In the genomic region with DNA sequence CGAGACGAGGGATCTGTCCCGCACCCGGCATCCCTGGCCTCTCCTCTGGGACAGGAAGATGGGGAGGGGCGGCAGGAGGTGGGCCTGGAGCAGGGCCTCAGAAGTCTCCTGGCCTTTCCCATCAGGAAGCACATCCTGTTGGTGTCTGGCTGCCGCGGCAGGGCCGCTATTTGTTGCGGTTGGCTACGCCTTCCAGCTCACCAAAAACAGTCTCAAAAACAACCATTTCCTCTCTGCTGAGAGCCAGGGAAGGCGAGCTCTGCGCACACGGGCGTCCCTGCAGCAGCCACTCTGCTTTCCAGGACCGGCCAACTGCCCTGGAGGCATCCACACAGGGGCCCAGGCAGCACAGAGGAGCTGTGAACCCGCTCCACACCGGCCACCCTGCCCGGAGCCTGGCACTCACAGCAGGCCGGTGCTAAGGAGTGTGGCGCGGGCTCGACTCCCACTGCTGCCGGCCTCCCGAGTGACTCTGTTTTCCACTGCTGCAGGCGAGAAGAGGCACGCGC, we compare ENCODE assay signal across 8 cellular contexts. TPM values are rescaled to one million over a fixed set of nuclear protein-coding genes. Genes with fewer than 3 reads are reported as not detected.
A peak's percentile ranks its signal among the peaks of the same experiment; 100 is the strongest.
DNase-seq lines count a peak whose midpoint lies in the region; ATAC-seq and TF ChIP-seq lines count a peak whose summit lies in the region.

TMEM204 (plus strand) TSS at position 224 of the 509 bp plus-strand sequence. CDS start 610 bp downstream, outside the sequence.

- H3K56ac ChIP-seq in H9 (ENCODE audit: insufficient read length, low read depth, low read length): no peak within 1 kb of the TSS

- peaks cover 100% of the 10 kb centered on the region for H4K20me1 ChIP-seq in BLaER1
- no peaks in the 10 kb centered on the region for H4K20me1 ChIP-seq in H9 (ENCODE audit: control insufficient read depth, insufficient read depth, insufficient read length)

- peak within 1 kb of the TSS; percentile 79 to 80 for H3K27ac Mint-ChIP-seq in natural killer cell treated with Interleukin-12 subunit alpha and Interleukin-12 subunit beta and Interleukin-15 and Interleukin-18, amount 100 ng/mL, for 72 hours
- no peak within 1 kb of the TSS; a peak in 1 of 7 replicates for H3K27ac Mint-ChIP-seq in H9

- ATAC-seq in natural killer cell treated with Interleukin-12 subunit alpha and Interleukin-12 subunit beta and Interleukin-15 and Interleukin-18, amount 100 ng/mL, for 72 hours: peak; percentile 56 to 62
- ATAC-seq in HG03378 (IDR thresholded peaks at IDR 0.05; ENCODE audit: unreplicated experiment) (no peak), HG03097 (IDR thresholded peaks at IDR 0.05; ENCODE audit: low FRiP score, unreplicated experiment) (no peak), GM19324 (IDR thresholded peaks at IDR 0.05; ENCODE audit: low FRiP score, unreplicated experiment) (no peak)

- no peak within 1 kb of the TSS for H4K8ac ChIP-seq in H9 (replicated peaks; ENCODE audit: insufficient read length, low read depth, low read length)

- H3K36me3 Mint-ChIP-seq in natural killer cell treated with Interleukin-12 subunit alpha and Interleukin-12 subunit beta and Interleukin-15 and Interleukin-18, amount 100 ng/mL, for 72 hours: no peaks in the 10 kb centered on the region
- no peaks in the 10 kb centered on the region; a peak in 1 of 7 replicates for H3K36me3 Mint-ChIP-seq in H9 (ENCODE audit: insufficient read depth in 1 of 3, low read depth in 3 of 3)

- peak within 1 kb of the TSS; percentile 92 for H3K4me2 ChIP-seq in BLaER1
- no peak within 1 kb of the TSS for H3K4me2 ChIP-seq in H9 (ENCODE audit: insufficient read depth, insufficient read length, low read length)

- no peak within 1 kb of the TSS for H2BK20ac ChIP-seq in H9 (ENCODE audit: low read depth, low read length, poor library complexity, severe bottlenecking)

- no peak within 1 kb of the TSS for H2AFZ ChIP-seq in H9 (ENCODE audit: low read length)

- no peak for TF ChIP-seq CTCF in WI38 (IDR thresholded peaks at IDR 0.05; ENCODE audit: low read depth, low read length)
- TF ChIP-seq CTCF in H9 (conservative IDR thresholded peaks at IDR 0.05): no peak

- peak within 1 kb of the TSS; percentile 96 for H3K4me3 Mint-ChIP-seq in natural killer cell treated with Interleukin-12 subunit alpha and Interleukin-12 subunit beta and Interleukin-15 and Interleukin-18, amount 100 ng/mL, for 72 hours
- no peak within 1 kb of the TSS for H3K4me3 Mint-ChIP-seq in H9

- no peak within 1 kb of the TSS for H3T11ph ChIP-seq in H9 (ENCODE audit: low read length)

- no peak within 1 kb of the TSS for H2BK5ac ChIP-seq in H9 (ENCODE audit: insufficient read length, low read length)

- H3K36me3 ChIP-seq in BLaER1: no peaks in the 10 kb centered on the region; the same call in 1 of the 2 replicates

- no peak within 1 kb of the TSS for H2BK120ac ChIP-seq in H9 (ENCODE audit: low read depth, low read length, poor library complexity, severe bottlenecking)

- H3K9ac ChIP-seq in BLaER1 (peak within 1 kb of the TSS; percentile 8; the same call in 1 of the 2 replicates), H9 (ENCODE audit: extremely low read depth, insufficient read length, low read length) (no peak within 1 kb of the TSS)

- H3K14ac ChIP-seq in H9 (ENCODE audit: insufficient read depth, low read length): no peak within 1 kb of the TSS; the same call in 1 of the 2 replicates

- H3K23me2 ChIP-seq in H9 (ENCODE audit: insufficient read length, low read depth, low read length, poor library complexity, severe bottlenecking): no peaks in the 10 kb centered on the region

- no CpG with 5 or more reads among the region's 27 CpGs for WGBS in H9 (ENCODE audit: extremely low coverage, insufficient read length, low lambda C conversion rate)

- no peaks in the 10 kb centered on the region for H3K79me1 ChIP-seq in H9 (ENCODE audit: insufficient read depth, low read depth, low read length, poor library complexity, severe bottlenecking)

- H3K9me3 Mint-ChIP-seq in natural killer cell treated with Interleukin-12 subunit alpha and Interleukin-12 subunit beta and Interleukin-15 and Interleukin-18, amount 100 ng/mL, for 72 hours: no peaks in the 10 kb centered on the region
- no peaks in the 10 kb centered on the region for H3K9me3 Mint-ChIP-seq in H9

- DNase-seq in epidermal melanocyte (ENCODE audit: insufficient read length, low spot score) (peak; percentile 63), H9 (no peak)
- DNase-seq in natural killer cell treated with Interleukin-12 subunit alpha and Interleukin-12 subunit beta and Interleukin-15 and Interleukin-18, amount 100 ng/mL, for 72 hours (ENCODE audit: low spot score): no peak

- H2AK5ac ChIP-seq in H9 (ENCODE audit: insufficient read length, low read length): no peak within 1 kb of the TSS

- H4K5ac ChIP-seq in H9 (ENCODE audit: insufficient read length, low read depth, low read length): no peak within 1 kb of the TSS

- H3K9me3 ChIP-seq in BLaER1: no peaks in the 10 kb centered on the region
- no peaks in the 10 kb centered on the region for H3K9me3 ChIP-seq in H9 (ENCODE audit: control insufficient read depth, low read depth, low read length)

- H3K4me3 ChIP-seq in BLaER1: peak within 1 kb of the TSS; percentile 37; the same call in 1 of the 2 replicates
- H3K4me3 ChIP-seq in WI38 (ENCODE audit: low read depth, low read length): peak within 1 kb of the TSS; percentile 57

- no peaks in the 10 kb centered on the region for H3K27me3 Mint-ChIP-seq in natural killer cell treated with Interleukin-12 subunit alpha and Interleukin-12 subunit beta and Interleukin-15 and Interleukin-18, amount 100 ng/mL, for 72 hours
- H3K27me3 Mint-ChIP-seq in H9 (ENCODE audit: low read depth): no peaks in the 10 kb centered on the region

- no peak within 1 kb of the TSS for H2BK15ac ChIP-seq in H9 (ENCODE audit: low read depth, low read length)

- no peak within 1 kb of the TSS for H4K91ac ChIP-seq in H9 (ENCODE audit: insufficient read length, low read depth, low read length)

- H3K18ac ChIP-seq in H9 (ENCODE audit: insufficient read length, low read depth, low read length): no peak within 1 kb of the TSS

- H3K27me3 ChIP-seq in BLaER1 (peaks cover 80% of the 10 kb centered on the region), H9 (ENCODE audit: insufficient read depth, low read length) (no peaks in the 10 kb centered on the region; the same call in 1 of the 2 replicates)

- H3K4ac ChIP-seq in H9 (ENCODE audit: low read depth, low read length): no peak within 1 kb of the TSS

- no peaks in the 10 kb centered on the region for H3K79me2 ChIP-seq in H9 (ENCODE audit: insufficient read depth, low read length)

- H3K4me1 ChIP-seq in BLaER1: peaks cover 80% of the 10 kb centered on the region
- no peaks in the 10 kb centered on the region for H3K4me1 ChIP-seq in H9 (ENCODE audit: insufficient read depth, low read length)

- H3K4me1 Mint-ChIP-seq in natural killer cell treated with Interleukin-12 subunit alpha and Interleukin-12 subunit beta and Interleukin-15 and Interleukin-18, amount 100 ng/mL, for 72 hours (ENCODE audit: low read depth in 2 of 2): peaks cover 24 to 29% of the 10 kb centered on the region in 2 donors
- H3K4me1 Mint-ChIP-seq in H9: no peaks in the 10 kb centered on the region

- H3K23ac ChIP-seq in H9 (ENCODE audit: insufficient read length, low read depth, low read length): no peak within 1 kb of the TSS

- no peak within 1 kb of the TSS for H3K27ac ChIP-seq in BLaER1
- no peak within 1 kb of the TSS for H3K27ac ChIP-seq in H9 (ENCODE audit: insufficient read length, low read depth, low read length)

- H2BK12ac ChIP-seq in H9 (ENCODE audit: insufficient read length, low read depth, low read length): no peak within 1 kb of the TSS

RNA-seq across cellular contexts. Expression of gene TMEM204, which starts in this region (rescaled TPM):
- total RNA-seq in natural killer cell treated with Interleukin-12 subunit alpha and Interleukin-12 subunit beta and Interleukin-15 and Interleukin-18, amount 100 ng/mL, for 72 hours: 10 to 100 TPM in 1 of 2 donors, 1 to 10 TPM in 1; 2.8 to 10.7 TPM
- total RNA-seq in H9 (2021): not detected in 2 replicates

Comparison
In these comparisons a context has a peak if more than half of its experiments do, and no peak if none do; other contexts are left out.
1. ATAC-seq: peak in natural killer cell treated with Interleukin-12 subunit alpha and Interleukin-12 subunit beta and Interleukin-15 and Interleukin-18, amount 100 ng/mL, for 72 hours (2 of 2); none in HG03378 (single experiment), HG03097 (single experiment) and GM19324 (single experiment).
2. H3K27ac Mint-ChIP-seq: peak in natural killer cell treated with Interleukin-12 subunit alpha and Interleukin-12 subunit beta and Interleukin-15 and Interleukin-18, amount 100 ng/mL, for 72 hours (2 of 2); none in H9 (0 of 3).